In genomic region chr2:85911836-85912692, GRCh38 we compare ENCODE assay signal across 1 cellular context.
TF ChIP-seq lines count a peak whose summit lies in the region.

No MANE protein-coding gene starts in this region.

TF ChIP-seq in HepG2, 621 proteins besides CTCF, POLR2A, EP300 and RAD21:
- TF ChIP-seq ZNF546 (CRISPR knock-in tag; conservative IDR thresholded peaks at IDR 0.05) (no peak), ZXDC (CRISPR knock-in tag; IDR thresholded peaks at IDR 0.05) (no peak), ZFP82 (CRISPR knock-in tag; IDR thresholded peaks at IDR 0.05; ENCODE audit: borderline replicate concordance) (no peak), ONECUT2 (CRISPR knock-in tag; IDR thresholded peaks at IDR 0.05) (no peak), FOXO4 (CRISPR knock-in tag; conservative IDR thresholded peaks at IDR 0.05) (no peak), BRD4 (CRISPR knock-in tag; IDR thresholded peaks at IDR 0.05) (no peak), ZNF276 (CRISPR knock-in tag; IDR thresholded peaks at IDR 0.05; ENCODE audit: low read depth) (no peak), ZBTB7A (CRISPR knock-in tag; IDR thresholded peaks at IDR 0.05) (no peak), AKAP8 (CRISPR knock-in tag; IDR thresholded peaks at IDR 0.05) (no peak), ZNF597 (CRISPR knock-in tag; IDR thresholded peaks at IDR 0.05) (no peak), ZNF580 (CRISPR knock-in tag; IDR thresholded peaks at IDR 0.05; ENCODE audit: borderline replicate concordance, low read depth) (no peak), ZSCAN25 (CRISPR knock-in tag; IDR thresholded peaks at IDR 0.05) (no peak), ELF1 (CRISPR knock-in tag; IDR thresholded peaks at IDR 0.05) (no peak), ZNF709 (CRISPR knock-in tag; IDR thresholded peaks at IDR 0.05) (no peak), RNF2 (conservative IDR thresholded peaks at IDR 0.05; ENCODE audit: low read depth) (no peak), ZNF383 (CRISPR knock-in tag; IDR thresholded peaks at IDR 0.05; ENCODE audit: borderline replicate concordance) (no peak), ETV5 (CRISPR knock-in tag; IDR thresholded peaks at IDR 0.05; ENCODE audit: borderline replicate concordance) (no peak), EED (CRISPR knock-in tag; IDR thresholded peaks at IDR 0.05) (no peak), E2F2 (CRISPR knock-in tag; IDR thresholded peaks at IDR 0.05; ENCODE audit: borderline replicate concordance) (no peak)
